ENCODE assay signal across 9 cellular contexts in the genomic region with DNA sequence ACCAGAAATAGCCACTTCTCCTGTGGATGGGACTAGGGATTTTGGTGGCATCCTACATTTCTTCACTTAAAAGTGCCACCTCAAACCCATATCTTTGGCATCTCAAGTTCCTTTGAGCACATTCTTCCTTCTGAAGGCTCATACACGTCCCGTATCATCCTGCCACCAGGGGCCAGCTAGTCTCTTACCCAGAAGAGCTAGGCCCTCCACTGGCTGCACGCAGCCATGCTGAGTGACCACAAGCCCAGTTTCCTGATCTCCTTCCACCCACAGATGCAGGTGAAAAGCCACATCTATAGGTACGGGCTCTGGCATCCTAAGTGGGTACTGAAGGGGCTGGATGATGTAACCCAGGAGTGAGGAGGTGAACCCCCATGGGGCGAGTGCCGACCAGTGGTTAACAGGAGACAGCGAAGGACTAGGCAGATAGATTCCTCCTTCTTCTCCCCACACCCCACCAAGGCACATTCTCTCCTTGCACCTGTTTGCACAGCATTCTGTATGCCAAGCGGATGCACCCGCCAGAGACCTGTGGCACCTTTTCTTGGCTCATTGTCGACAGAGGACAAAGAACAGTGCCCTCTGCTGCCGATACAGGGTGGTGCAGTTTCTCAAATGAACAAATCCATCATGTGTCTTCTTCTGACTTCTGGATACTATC. TPM values are rescaled to one million over a fixed set of nuclear protein-coding genes. Genes with fewer than 3 reads are reported as not detected.
A peak's percentile ranks its signal among the peaks of the same experiment; 100 is the strongest.
DNase-seq lines count a peak whose midpoint lies in the region; ATAC-seq lines count a peak whose summit lies in the region.
"Had no signal": no experiment of that assay in that cellular context is flagged by ENCODE, and none has a peak within 500 bp of the region (broad histone marks: within the 10 kb centered on the region; RNA-seq: fewer than 3 reads in every experiment).

No MANE protein-coding gene starts in this region.

- no peaks in the 10 kb centered on the region for H3K27me3 Mint-ChIP-seq in activated naive CD8-positive, alpha-beta T cell treated with anti-CD3 and anti-CD28 coated beads, Interleukin-2, amount 50 U/mL, for 24 hours
- H3K27me3 Mint-ChIP-seq: activated naive CD8-positive, alpha-beta T cell had no signal

- no peaks in the 10 kb centered on the region for H3K9me3 Mint-ChIP-seq in activated naive CD8-positive, alpha-beta T cell treated with anti-CD3 and anti-CD28 coated beads, Interleukin-2, amount 50 U/mL, for 24 hours

- no peaks in the 10 kb centered on the region for H3K9me3 ChIP-seq in right cardiac atrium (ENCODE audit: control insufficient read depth, low read length)

- WGBS in right cardiac atrium: 55% methylated on average over 11 of the region's 11 CpGs

- H3K27ac ChIP-seq in right cardiac atrium (ENCODE audit: low read length): no peak overlapping the region

- no peak overlapping the region for H3K4me3 Mint-ChIP-seq in activated naive CD8-positive, alpha-beta T cell treated with anti-CD3 and anti-CD28 coated beads, Interleukin-2, amount 50 U/mL, for 24 hours
- H3K4me3 Mint-ChIP-seq: activated naive CD8-positive, alpha-beta T cell had no signal

- intact Hi-C loops in right cardiac atrium (cut with DNase I): no loop called here

- DNase-seq in GM03348 (ENCODE audit: low spot score) (peak; percentile 75), HuH-7.5 (ENCODE audit: low spot score) (peak; percentile 82), SKM-1 (lab: John Stamatoyannopoulos, UW; ENCODE audit: unreplicated experiment) (peak; percentile 38), right cardiac atrium (peak; percentile 15 to 67 (median 34)), T1000 (lab: John Stamatoyannopoulos, UW) (no peak)
- DNase-seq in activated naive CD8-positive, alpha-beta T cell treated with anti-CD3 and anti-CD28 coated beads, Interleukin-2, amount 50 U/mL, for 24 hours: peak; percentile 69
- peak; percentile 71 for DNase-seq in stimulated activated CD4-positive, alpha-beta T cell treated with anti-CD3 and anti-CD28 coated beads, Interleukin-1b, Interleukin-23, amount 100 ng/mL, for 48 hours

- H3K4me1 Mint-ChIP-seq in activated naive CD8-positive, alpha-beta T cell treated with anti-CD3 and anti-CD28 coated beads, Interleukin-2, amount 50 U/mL, for 24 hours: peaks cover 3% of the 10 kb centered on the region

- H3K4me1 ChIP-seq in right cardiac atrium (ENCODE audit: control insufficient read depth, insufficient read depth, low read length): no peaks in the 10 kb centered on the region

- no peak overlapping the region for H3K4me3 ChIP-seq in right cardiac atrium (ENCODE audit: low read length)

- no peak overlapping the region for H3K27ac Mint-ChIP-seq in activated naive CD8-positive, alpha-beta T cell treated with anti-CD3 and anti-CD28 coated beads, Interleukin-2, amount 50 U/mL, for 24 hours
- H3K27ac Mint-ChIP-seq: activated naive CD8-positive, alpha-beta T cell had no signal

- H3K27me3 ChIP-seq in right cardiac atrium (ENCODE audit: control insufficient read depth, insufficient read depth): no peaks in the 10 kb centered on the region

- no peak for ATAC-seq in activated naive CD8-positive, alpha-beta T cell treated with anti-CD3 and anti-CD28 coated beads, Interleukin-2, amount 50 U/mL, for 24 hours
- ATAC-seq in right cardiac atrium: no peak
- no peak for ATAC-seq in GM21528 (IDR thresholded peaks at IDR 0.05; ENCODE audit: low FRiP score, unreplicated experiment)

- H3K36me3 Mint-ChIP-seq in activated naive CD8-positive, alpha-beta T cell treated with anti-CD3 and anti-CD28 coated beads, Interleukin-2, amount 50 U/mL, for 24 hours (ENCODE audit: low read depth): no peaks in the 10 kb centered on the region
- H3K36me3 Mint-ChIP-seq: activated naive CD8-positive, alpha-beta T cell had no signal

RNA-seq across cellular contexts. Expression of a gene that starts 14.4 kb away (rescaled TPM):
- not detected for total RNA-seq in right cardiac atrium
- polyA plus RNA-seq in right cardiac atrium: not detected

RNA-seq across cellular contexts. Expression of a gene that starts 43.7 kb away (rescaled TPM):
- total RNA-seq in right cardiac atrium: 1 to 10 TPM; 2.0 to 3.3 (median 3.3) TPM
- polyA plus RNA-seq in right cardiac atrium: 4.8 TPM
